Comparison of ENCODE assay signal across 8 cellular contexts in the genomic region with DNA sequence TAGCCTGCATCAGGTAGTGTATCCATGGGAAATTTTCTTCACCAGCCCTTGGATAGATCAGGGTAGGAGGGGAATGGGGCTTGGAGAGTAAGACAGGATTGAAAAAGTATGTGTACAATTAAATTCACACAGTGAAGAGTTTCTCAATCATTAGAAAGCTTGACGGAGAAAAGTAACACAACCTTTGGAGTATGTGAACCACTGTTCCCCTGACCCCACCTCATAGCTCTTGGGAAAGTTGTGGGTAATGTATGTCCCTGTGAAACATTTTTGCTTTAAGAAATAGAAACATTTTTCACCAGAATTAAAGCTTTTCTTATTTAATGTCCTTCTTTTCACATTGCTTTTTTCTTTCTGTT. TPM values are rescaled to one million over a fixed set of nuclear protein-coding genes. Genes with fewer than 3 reads are reported as not detected.
DNase-seq lines count a peak whose midpoint lies in the region; ATAC-seq and TF ChIP-seq lines count a peak whose summit lies in the region.

No MANE protein-coding gene starts in this region.

- H3K36me3 ChIP-seq in left ventricle myocardium inferior (peaks cover 7% of the 10 kb centered on the region), KMS-11 (ENCODE audit: insufficient read depth) (no peaks in the 10 kb centered on the region), gastroesophageal sphincter (peaks cover 0 to 3% of the 10 kb centered on the region in 2 donors), upper lobe of right lung (peaks cover 13% of the 10 kb centered on the region)

- peak overlapping the region; percentile 58 for H2AFZ ChIP-seq in KMS-11 (ENCODE audit: low read depth)

- ATAC-seq in Right ventricle myocardium inferior, result no peak
- no peak for ATAC-seq in gastroesophageal sphincter
- peak; percentile 6 for ATAC-seq in upper lobe of right lung

- TF ChIP-seq POLR2A in gastroesophageal sphincter (IDR thresholded peaks at IDR 0.05), result no peak

- peak overlapping the region; percentile 43 for H3K4me2 ChIP-seq in KMS-11

- H3K27me3 ChIP-seq in left ventricle myocardium inferior (ENCODE audit: low read depth) (no peaks in the 10 kb centered on the region), KMS-11 (ENCODE audit: insufficient read depth, low read depth) (no peaks in the 10 kb centered on the region), gastroesophageal sphincter (no peaks in the 10 kb centered on the region), upper lobe of right lung (no peaks in the 10 kb centered on the region)

- H3K4me3 ChIP-seq in left ventricle myocardium inferior, result peak overlapping the region; percentile 64
- H3K4me3 ChIP-seq in KMS-11 (IDR thresholded peaks at IDR 0.05; ENCODE audit: insufficient read depth, low read depth, low read length), result no peak overlapping the region
- H3K4me3 ChIP-seq in gastroesophageal sphincter, result peak overlapping the region; percentile 31 to 42
- H3K4me3 ChIP-seq in upper lobe of right lung, result peak overlapping the region; percentile 52

- 60 to 70% methylated on average over 1 of the region's 1 CpG for WGBS in gastroesophageal sphincter (ENCODE audit: low coverage in 1 of 2), 2 donors

- H3K4me1 ChIP-seq in left ventricle myocardium inferior (peaks cover 33% of the 10 kb centered on the region), KMS-11 (ENCODE audit: low read depth, poor library complexity, severe bottlenecking) (no peaks in the 10 kb centered on the region), gastroesophageal sphincter (peaks cover 0 to 4% (median 2%) of the 10 kb centered on the region in 3 donors), upper lobe of right lung (peaks cover 8% of the 10 kb centered on the region)

- intact Hi-C loops in left ventricle myocardium inferior (cut with micrococcal nuclease), result no loop called here
- intact Hi-C loops in Right ventricle myocardium inferior (cut with DNase I), result no loop called here
- intact Hi-C loops in upper lobe of right lung (cut with DNase I), result no loop called here

- H4K20me1 ChIP-seq in KMS-11 (ENCODE audit: insufficient read depth), result no peaks in the 10 kb centered on the region

- H3K27ac ChIP-seq in left ventricle myocardium inferior (replicated peaks) (peak overlapping the region; percentile 79), KMS-11 (peak overlapping the region; percentile 29; the same call in 1 of the 2 replicates), gastroesophageal sphincter (peak overlapping the region; percentile 31 to 76 (median 66)), upper lobe of right lung (peak overlapping the region; percentile 83)

- H3K79me2 ChIP-seq in KMS-11 (ENCODE audit: insufficient read depth, low read depth), result no peaks in the 10 kb centered on the region

- H3K9me3 ChIP-seq in left ventricle myocardium inferior (replicated peaks) (no peaks in the 10 kb centered on the region), gastroesophageal sphincter (no peaks in the 10 kb centered on the region), upper lobe of right lung (no peaks in the 10 kb centered on the region)

- TF ChIP-seq CTCF in left ventricle myocardium inferior (IDR thresholded peaks at IDR 0.05; ENCODE audit: borderline replicate concordance) (no peak), KMS-11 (conservative IDR thresholded peaks at IDR 0.05; ENCODE audit: low read depth, low read length) (no peak), gastroesophageal sphincter (IDR thresholded peaks at IDR 0.05) (no peak), upper lobe of right lung (IDR thresholded peaks at IDR 0.05) (no peak)

- no peak for DNase-seq in left ventricle myocardium inferior
- no peak for DNase-seq in Right ventricle myocardium inferior (ENCODE audit: missing footprints)
- no peak for DNase-seq in upper lobe of right lung
- DNase-seq in putamen (ENCODE audit: low spot score), result no peak
- no peak for DNase-seq in T1000 (lab: John Stamatoyannopoulos, UW)
- no peak for DNase-seq in epidermal melanocyte (ENCODE audit: insufficient read length, low spot score)

- peak overlapping the region; percentile 57; the same call in 1 of the 2 replicates for H3K9ac ChIP-seq in KMS-11

- TF ChIP-seq EP300 in gastroesophageal sphincter (IDR thresholded peaks at IDR 0.05), result no peak

RNA-seq across cellular contexts. Expression of gene CASP1, which starts 0.3 kb away (rescaled TPM):
- total RNA-seq in left ventricle myocardium inferior (11.8 TPM), Right ventricle myocardium inferior (11.9 TPM), gastroesophageal sphincter (10 to 100 TPM in 1 of 4 donors, 1 to 10 TPM in 3; 3.0 to 12.8 (median 7.3) TPM), upper lobe of right lung (106 TPM)

RNA-seq across cellular contexts. Expression of gene CARD16, which starts 9.9 kb away (rescaled TPM):
- 8.3 TPM for total RNA-seq in left ventricle myocardium inferior
- total RNA-seq in Right ventricle myocardium inferior, result 9.2 TPM
- total RNA-seq in gastroesophageal sphincter, result 1 to 10 TPM; 3.0 to 4.3 (median 3.3) TPM
- 74.0 TPM for total RNA-seq in upper lobe of right lung

RNA-seq across cellular contexts. Expression of gene CASP5, which starts 12.3 kb away (rescaled TPM):
- total RNA-seq in left ventricle myocardium inferior (not detected), Right ventricle myocardium inferior (not detected), gastroesophageal sphincter (under 1 TPM in 1 of 4 donors, not detected in 3; 0.67 TPM), upper lobe of right lung (1.9 TPM)

Comparison
In these comparisons a context has a peak if more than half of its experiments do, and no peak if none do; other contexts are left out.
1. H3K27ac ChIP-seq: peak in every context shown above with its lines; median percentile 83 in upper lobe of right lung; 79 in left ventricle myocardium inferior; 66 in gastroesophageal sphincter; 29 in KMS-11.